Comparison of ENCODE assay signal across 10 cellular contexts in genomic region chr13:27352698-27353097, GRCh38.
DNase-seq lines count a peak whose midpoint lies in the region; ATAC-seq and TF ChIP-seq lines count a peak whose summit lies in the region.
"Had no signal": no experiment of that assay in that cellular context is flagged by ENCODE, and none has a peak within 500 bp of the region (broad histone marks: within the 10 kb centered on the region; RNA-seq: fewer than 3 reads in every experiment).

No MANE protein-coding gene starts in this region.

- in situ Hi-C loops in GM23248 (cut with MboI) = no loop called here

- peak overlapping the region; percentile 64 for H3K4me3 Mint-ChIP-seq in activated CD8-positive, alpha-beta memory T cell treated with anti-CD3 and anti-CD28 coated beads, Interleukin-2, amount 10 ng/mL, durations not matched to agents 7 days and 5 days

- no peaks in the 10 kb centered on the region for H4K20me1 ChIP-seq in MM.1S (ENCODE audit: insufficient read depth, low read length)
- no peaks in the 10 kb centered on the region for H4K20me1 ChIP-seq in GM23248 (ENCODE audit: insufficient read depth)

- peak overlapping the region; percentile 18; the same call in 1 of the 2 replicates for H3K9ac ChIP-seq in MM.1S (ENCODE audit: low read length)
- no peak overlapping the region for H3K9ac ChIP-seq in GM23248

- no peak for ATAC-seq in activated CD8-positive, alpha-beta memory T cell treated with anti-CD3 and anti-CD28 coated beads, Interleukin-2, amount 10 ng/mL, durations not matched to agents 7 days and 5 days
- ATAC-seq in upper lobe of right lung = peak; percentile 56

- H3K27me3 Mint-ChIP-seq in activated CD8-positive, alpha-beta memory T cell treated with anti-CD3 and anti-CD28 coated beads, Interleukin-2, amount 10 ng/mL, durations not matched to agents 7 days and 5 days = peaks cover 17% of the 10 kb centered on the region

- H3K27me3 ChIP-seq in MM.1S (replicated peaks; ENCODE audit: insufficient read depth, low read length) (no peaks in the 10 kb centered on the region), esophagus squamous epithelium (peaks cover 0 to 19% (median 0%) of the 10 kb centered on the region in 4 donors), upper lobe of right lung (no peaks in the 10 kb centered on the region), prostate gland (replicated peaks; ENCODE audit: insufficient read depth) (no peaks in the 10 kb centered on the region), GM23248 (replicated peaks; ENCODE audit: insufficient read depth) (no peaks in the 10 kb centered on the region)
- H3K27me3 ChIP-seq: testis had no signal

- peak overlapping the region; percentile 56; the same call in 1 of the 2 replicates for H3K4me2 ChIP-seq in MM.1S (ENCODE audit: low read depth, low read length)
- H3K4me2 ChIP-seq in GM23248 (ENCODE audit: unreplicated experiment) = no peak overlapping the region

- no peaks in the 10 kb centered on the region for H3K9me2 ChIP-seq in MM.1S (replicated peaks; ENCODE audit: insufficient read depth, low read length)
- H3K9me2 ChIP-seq in GM23248 (ENCODE audit: insufficient read depth) = no peaks in the 10 kb centered on the region

- 69 to 80% methylated on average over 5 to 8 of the region's 11 CpGs for WGBS in esophagus squamous epithelium, 2 donors
- WGBS in prostate gland = 78% methylated on average over 11 of the region's 11 CpGs
- WGBS in GM23248 (ENCODE audit: low coverage in 1 of 2, low lambda C conversion rate in 2 of 2, missing lambda C conversion rate in 2 of 2), 2 experiments = 78 to 82% methylated on average over 8 to 11 of the region's 11 CpGs

- H3K27ac ChIP-seq in MM.1S (ENCODE audit: low read length) (peak overlapping the region; percentile 15; the same call in 1 of the 2 replicates), esophagus squamous epithelium (peak overlapping the region in 3 of 4 donors; percentile 47 to 73 (median 57)), upper lobe of right lung (no peak overlapping the region), prostate gland (no peak overlapping the region), GM23248 (no peak overlapping the region)
- H3K27ac ChIP-seq: testis had no signal

- TF ChIP-seq POLR2A in esophagus squamous epithelium (IDR thresholded peaks at IDR 0.05) (no peak), prostate gland (IDR thresholded peaks at IDR 0.05) (no peak)

- H3K36me3 Mint-ChIP-seq in activated CD8-positive, alpha-beta memory T cell treated with anti-CD3 and anti-CD28 coated beads, Interleukin-2, amount 10 ng/mL, durations not matched to agents 7 days and 5 days = no peaks in the 10 kb centered on the region

- intact Hi-C loops in esophagus squamous epithelium (cut with DNase I) = loop anchor here (10.0 kb wide), 1 partner anchor 68 kb away; no protein-coding TSS in a partner anchor
- intact Hi-C loops in upper lobe of right lung (cut with DNase I) = no loop called here
- intact Hi-C loops in prostate gland (cut with DNase I) = loop anchor here (10.0 kb wide), 1 partner anchor 178 kb away; the partner anchor contains the start of gene USP12

- H3K79me2 ChIP-seq in MM.1S (ENCODE audit: low read length) = no peaks in the 10 kb centered on the region
- no peaks in the 10 kb centered on the region for H3K79me2 ChIP-seq in GM23248 (ENCODE audit: insufficient read depth)

- peak overlapping the region; percentile 56; the same call in 1 of the 2 replicates for H2AFZ ChIP-seq in MM.1S (ENCODE audit: low read length)
- H2AFZ ChIP-seq in GM23248 = no peak overlapping the region

- H3K9me3 Mint-ChIP-seq in activated CD8-positive, alpha-beta memory T cell treated with anti-CD3 and anti-CD28 coated beads, Interleukin-2, amount 10 ng/mL, durations not matched to agents 7 days and 5 days (ENCODE audit: low read depth) = no peaks in the 10 kb centered on the region

- H3K4me1 ChIP-seq in MM.1S (ENCODE audit: low read length) (no peaks in the 10 kb centered on the region), esophagus squamous epithelium (peaks cover 0 to 11% (median 5%) of the 10 kb centered on the region in 3 donors), upper lobe of right lung (no peaks in the 10 kb centered on the region), prostate gland (replicated peaks) (no peaks in the 10 kb centered on the region), GM23248 (ENCODE audit: insufficient read depth) (peaks cover 8% of the 10 kb centered on the region; the same call in 1 of the 2 replicates)
- H3K4me1 ChIP-seq: testis had no signal

- CTCF ChIA-PET in activated CD8-positive, alpha-beta memory T cell treated with anti-CD3 and anti-CD28 coated beads, Interleukin-2, amount 10 ng/mL, durations not matched to agents 7 days and 5 days (lab: Charles Lee) = interaction anchor here (0.9 to 2.2 kb wide), 13 partner anchors 8 to 474 kb away, joined by 3 to 23 read pairs (median 3); partner anchors contain the start of gene RASL11A

- peaks cover 21% of the 10 kb centered on the region for H3K4me1 Mint-ChIP-seq in activated CD8-positive, alpha-beta memory T cell treated with anti-CD3 and anti-CD28 coated beads, Interleukin-2, amount 10 ng/mL, durations not matched to agents 7 days and 5 days

- peak overlapping the region; percentile 84 for H3K27ac Mint-ChIP-seq in activated CD8-positive, alpha-beta memory T cell treated with anti-CD3 and anti-CD28 coated beads, Interleukin-2, amount 10 ng/mL, durations not matched to agents 7 days and 5 days

- no peaks in the 10 kb centered on the region for H3K36me3 ChIP-seq in MM.1S (replicated peaks; ENCODE audit: insufficient read depth, low read length)
- no peaks in the 10 kb centered on the region for H3K36me3 ChIP-seq in esophagus squamous epithelium
- H3K36me3 ChIP-seq in upper lobe of right lung = no peaks in the 10 kb centered on the region
- H3K36me3 ChIP-seq in prostate gland = no peaks in the 10 kb centered on the region
- H3K36me3 ChIP-seq in GM23248 (ENCODE audit: low read depth) = no peaks in the 10 kb centered on the region

- H3K4me3 ChIP-seq in MM.1S (ENCODE audit: low read length) = peak overlapping the region; percentile 39; the same call in 1 of the 2 replicates
- peak overlapping the region in 1 of 4 donors; percentile 30 for H3K4me3 ChIP-seq in esophagus squamous epithelium
- no peak overlapping the region for H3K4me3 ChIP-seq in upper lobe of right lung
- no peak overlapping the region for H3K4me3 ChIP-seq in prostate gland
- H3K4me3 ChIP-seq in GM23248 = no peak overlapping the region
- H3K4me3 ChIP-seq: testis had no signal

- no peaks in the 10 kb centered on the region for H3K9me3 ChIP-seq in MM.1S (replicated peaks; ENCODE audit: insufficient read depth, low read length)
- H3K9me3 ChIP-seq in esophagus squamous epithelium = no peaks in the 10 kb centered on the region
- H3K9me3 ChIP-seq in upper lobe of right lung = no peaks in the 10 kb centered on the region
- no peaks in the 10 kb centered on the region for H3K9me3 ChIP-seq in prostate gland
- H3K9me3 ChIP-seq in GM23248 (ENCODE audit: low read depth) = no peaks in the 10 kb centered on the region
- H3K9me3 ChIP-seq: testis had no signal

- no peak for TF ChIP-seq CTCF in MM.1S (IDR thresholded peaks at IDR 0.05; ENCODE audit: low read length)
- TF ChIP-seq CTCF in esophagus squamous epithelium (IDR thresholded peaks at IDR 0.05) = no peak
- TF ChIP-seq CTCF in upper lobe of right lung (IDR thresholded peaks at IDR 0.05) = no peak
- TF ChIP-seq CTCF in prostate gland (IDR thresholded peaks at IDR 0.05) = no peak

- no peak for DNase-seq in activated CD8-positive, alpha-beta memory T cell treated with anti-CD3 and anti-CD28 coated beads, Interleukin-2, amount 10 ng/mL, durations not matched to agents 7 days and 5 days
- DNase-seq in activated CD8-positive, alpha-beta memory T cell treated with anti-CD3 and anti-CD28 coated beads, Interleukin-2, amount 50 U/mL, for 48 hours = no peak
- DNase-seq in MM.1S (no peak), esophagus squamous epithelium (lab: John Stamatoyannopoulos, UW) (no peak), upper lobe of right lung (no peak), SKM-1 treated with dmso at 0.1 percent for 144 hours (lab: John Stamatoyannopoulos, UW; ENCODE audit: unreplicated experiment) (no peak), prostate gland (ENCODE audit: low spot score) (no peak), GM23248 (no peak)
- DNase-seq: KG1, testis had no signal

- H3F3A ChIP-seq in MM.1S (ENCODE audit: insufficient read depth, low read length) = no peaks in the 10 kb centered on the region
- no peaks in the 10 kb centered on the region for H3F3A ChIP-seq in GM23248 (ENCODE audit: insufficient read depth)

Comparison
In these comparisons a context has a peak if more than half of its experiments do, and no peak if none do; other contexts are left out.
1. H3K27ac ChIP-seq: peak in MM.1S (single experiment) and esophagus squamous epithelium (3 of 4); none in upper lobe of right lung (single experiment), prostate gland (0 of 2) and GM23248 (single experiment).